In genomic region chrX:37746268-37746931, GRCh38 we compare ENCODE assay signal across 1 cellular context.
TF ChIP-seq lines count a peak whose summit lies in the region.

No MANE protein-coding gene starts in this region.

TF ChIP-seq in HepG2, 621 proteins besides CTCF, POLR2A, EP300 and RAD21 (continued from another document):
- TF ChIP-seq CHD4 (IDR thresholded peaks at IDR 0.05; ENCODE audit: borderline replicate concordance, low read length) (no peak), FLYWCH1 (CRISPR knock-in tag; IDR thresholded peaks at IDR 0.05) (no peak), ZNF10 (CRISPR knock-in tag; IDR thresholded peaks at IDR 0.05; ENCODE audit: borderline replicate concordance, low read depth) (no peak), ZBTB2 (CRISPR knock-in tag; IDR thresholded peaks at IDR 0.05; ENCODE audit: low read depth) (no peak), PRDM10 (CRISPR knock-in tag; IDR thresholded peaks at IDR 0.05; ENCODE audit: low read depth) (no peak), NONO (IDR thresholded peaks at IDR 0.05) (no peak), NONO (CRISPR knock-in tag; conservative IDR thresholded peaks at IDR 0.05) (no peak), ZNF589 (CRISPR knock-in tag; conservative IDR thresholded peaks at IDR 0.05) (no peak), CBX5 (CRISPR knock-in tag; IDR thresholded peaks at IDR 0.05; ENCODE audit: borderline replicate concordance) (no peak), ZNF24 (IDR thresholded peaks at IDR 0.05) (no peak)
